Comparison of ENCODE assay signal across 19 cellular contexts in genomic region chr4:174215936-174216699, GRCh38.
DNase-seq lines count a peak whose midpoint lies in the region; ATAC-seq, FAIRE-seq and TF ChIP-seq lines count a peak whose summit lies in the region.
"Had no signal": no experiment of that assay in that cellular context is flagged by ENCODE, and none has a peak within 500 bp of the region (broad histone marks: within the 10 kb centered on the region; RNA-seq: fewer than 3 reads in every experiment).

No MANE protein-coding gene starts in this region.

- peak; percentile 58 for FAIRE-seq in G401.6 (lab: Jason Lieb, UNC)
- FAIRE-seq: keratinocyte had no signal

- peaks cover 34 to 48% of the 10 kb centered on the region in 2 donors for H3K4me1 Mint-ChIP-seq in effector memory CD8-positive, alpha-beta T cell (ENCODE audit: low read depth in 2 of 2)
- peaks cover 47% of the 10 kb centered on the region for H3K4me1 Mint-ChIP-seq in nephron

- peaks cover 97% of the 10 kb centered on the region for H3K27me3 ChIP-seq in HUES6 (ENCODE audit: control insufficient read depth, insufficient read depth, low read length)
- peaks cover 5 to 65% (median 24%) of the 10 kb centered on the region in 4 donors for H3K27me3 ChIP-seq in upper lobe of left lung

- H3K4me1 ChIP-seq in HUES6 (ENCODE audit: control insufficient read depth, insufficient read depth, low read length) (peaks cover 42% of the 10 kb centered on the region), upper lobe of left lung (peaks cover 16 to 49% (median 32%) of the 10 kb centered on the region in 4 donors)

- TF ChIP-seq CTCF in nephron (IDR thresholded peaks at IDR 0.05; ENCODE audit: unreplicated experiment in 3 of 3) (no peak), upper lobe of left lung (IDR thresholded peaks at IDR 0.05) (no peak)

- H3K27ac ChIP-seq in HUES6 (ENCODE audit: low read depth, low read length) = no peak overlapping the region
- H3K27ac ChIP-seq in upper lobe of left lung = no peak overlapping the region
- H3K27ac ChIP-seq: gastroesophageal sphincter, tibial artery had no signal

- H3K36me3 ChIP-seq in HUES6 (ENCODE audit: control insufficient read depth, insufficient read depth, low read length) (no peaks in the 10 kb centered on the region), upper lobe of left lung (no peaks in the 10 kb centered on the region)
- H3K36me3 ChIP-seq: gastroesophageal sphincter, tibial artery had no signal

- H3K9me3 ChIP-seq in HUES6 (ENCODE audit: control insufficient read depth, insufficient read depth, low read depth, low read length) = no peaks in the 10 kb centered on the region
- no peaks in the 10 kb centered on the region for H3K9me3 ChIP-seq in upper lobe of left lung
- H3K9me3 ChIP-seq: gastroesophageal sphincter, tibial artery had no signal

- no peak overlapping the region for H3K9ac ChIP-seq in HUES6 (ENCODE audit: low read length)

- TF ChIP-seq EP300 in upper lobe of left lung (IDR thresholded peaks at IDR 0.05) = no peak

- WGBS in upper lobe of left lung, 2 donors = 4 to 7% methylated on average over 11 of the region's 11 CpGs

- H3K4me3 Mint-ChIP-seq in effector memory CD8-positive, alpha-beta T cell = peak overlapping the region; percentile 13 to 49
- H3K4me3 Mint-ChIP-seq in nephron = peak overlapping the region in 2 of 3 experiments; percentile 7 to 22
- H3K4me3 Mint-ChIP-seq: CD8-positive, alpha-beta T cell had no signal

- H3K36me3 Mint-ChIP-seq in effector memory CD8-positive, alpha-beta T cell (ENCODE audit: insufficient read depth) = peaks cover 9% of the 10 kb centered on the region
- H3K36me3 Mint-ChIP-seq in nephron (ENCODE audit: low read depth) = no peaks in the 10 kb centered on the region
- H3K36me3 Mint-ChIP-seq: CD8-positive, alpha-beta T cell had no signal

- peak overlapping the region; percentile 52; the same call in 1 of the 2 replicates for H3K4me3 ChIP-seq in HUES6 (ENCODE audit: low read depth, low read length)
- H3K4me3 ChIP-seq in upper lobe of left lung = no peak overlapping the region

- no peak for ATAC-seq in effector memory CD8-positive, alpha-beta T cell (replicated peaks)
- ATAC-seq in HG02763 (IDR thresholded peaks at IDR 0.05; ENCODE audit: unreplicated experiment) (no peak), upper lobe of left lung (ENCODE audit: low FRiP score in 2 of 2) (no peak)
- ATAC-seq: CD8-positive, alpha-beta T cell; gastroesophageal sphincter had no signal

- no peak overlapping the region for H3K27ac Mint-ChIP-seq in effector memory CD8-positive, alpha-beta T cell
- no peak overlapping the region for H3K27ac Mint-ChIP-seq in nephron
- H3K27ac Mint-ChIP-seq: CD8-positive, alpha-beta T cell had no signal

- no peak for DNase-seq in effector memory CD8-positive, alpha-beta T cell
- DNase-seq in upper lobe of left lung (no peak), NCI-H1417 treated with DMSO at 0.1 percent for 48 hours (lab: John Stamatoyannopoulos, UW) (no peak)
- DNase-seq: activated CD8-positive, alpha-beta memory T cell treated with anti-CD3 and anti-CD28 coated beads for 24 hours; activated naive CD4-positive, alpha-beta T cell treated with Interleukin-2 at 50 U/mL for 16 hours; CD8-positive, alpha-beta T cell; GDM1; IMR-90; NCI-H1092 treated with DMSO at 0.1 percent for 48 hours; NCI-H446 treated with DMSO at 0.1 percent for 48 hours; OCI-M1; stimulated activated CD4-positive, alpha-beta T cell treated with anti-CD3 and anti-CD28 coated beads, Interleukin-2, amount 100 ng/mL, for 48 hours; tibial artery had no signal

- no peaks in the 10 kb centered on the region for H3K9me3 Mint-ChIP-seq in effector memory CD8-positive, alpha-beta T cell
- H3K9me3 Mint-ChIP-seq in nephron = peaks cover 3% of the 10 kb centered on the region
- H3K9me3 Mint-ChIP-seq: CD8-positive, alpha-beta T cell had no signal

- TF ChIP-seq POLR2A in upper lobe of left lung (IDR thresholded peaks at IDR 0.05) = no peak

- H3K27me3 Mint-ChIP-seq in effector memory CD8-positive, alpha-beta T cell = peaks cover 77 to 86% of the 10 kb centered on the region in 2 donors
- peaks cover 100% of the 10 kb centered on the region for H3K27me3 Mint-ChIP-seq in nephron (ENCODE audit: low read depth)
